In the genomic region with DNA sequence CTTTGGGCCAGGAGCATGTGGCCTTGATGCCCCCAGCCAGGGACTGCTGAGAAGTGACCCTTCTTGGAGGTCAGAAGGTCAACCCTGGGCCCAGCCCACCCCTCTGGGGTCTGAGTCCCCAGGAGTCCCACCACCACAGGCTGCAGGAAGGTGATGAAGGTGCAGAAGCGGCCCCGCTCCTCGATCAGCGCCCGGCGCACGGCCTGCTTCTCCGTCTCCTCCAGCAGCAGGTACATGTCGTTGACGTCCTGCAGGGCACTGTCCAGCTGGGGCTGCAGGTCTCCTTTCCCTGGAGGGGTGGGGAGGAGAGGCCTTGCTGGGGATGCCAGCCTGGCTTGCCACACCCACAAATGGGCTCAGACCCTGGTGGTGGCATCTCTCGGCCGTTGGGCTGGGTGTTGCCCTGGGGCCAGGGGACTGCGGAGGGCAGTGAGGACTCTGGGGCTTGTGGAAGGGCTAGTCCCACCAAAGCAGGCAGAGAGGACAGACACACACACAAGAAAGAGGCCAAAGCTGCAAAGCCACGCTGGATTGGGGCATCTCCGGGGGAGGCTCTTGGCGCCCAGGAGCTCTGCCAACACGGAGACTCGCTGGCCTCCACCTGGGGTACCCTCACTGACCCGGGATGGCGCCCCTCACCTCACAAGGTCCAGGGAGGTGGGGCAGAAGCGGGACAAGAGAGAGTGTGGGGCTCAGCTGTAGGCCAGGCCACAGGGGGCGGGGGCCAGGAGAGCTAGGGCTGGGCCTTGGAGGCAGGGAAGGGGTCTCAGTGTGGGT, we compare ENCODE assay signal across 1 cellular context.
A peak's percentile ranks its signal among the peaks of the same experiment; 100 is the strongest.
TF ChIP-seq lines count a peak whose summit lies in the region.

No MANE protein-coding gene starts in this region.

TF ChIP-seq in K562, 482 proteins besides CTCF, POLR2A, EP300 and RAD21:
- TF ChIP-seq, protein P1, sequence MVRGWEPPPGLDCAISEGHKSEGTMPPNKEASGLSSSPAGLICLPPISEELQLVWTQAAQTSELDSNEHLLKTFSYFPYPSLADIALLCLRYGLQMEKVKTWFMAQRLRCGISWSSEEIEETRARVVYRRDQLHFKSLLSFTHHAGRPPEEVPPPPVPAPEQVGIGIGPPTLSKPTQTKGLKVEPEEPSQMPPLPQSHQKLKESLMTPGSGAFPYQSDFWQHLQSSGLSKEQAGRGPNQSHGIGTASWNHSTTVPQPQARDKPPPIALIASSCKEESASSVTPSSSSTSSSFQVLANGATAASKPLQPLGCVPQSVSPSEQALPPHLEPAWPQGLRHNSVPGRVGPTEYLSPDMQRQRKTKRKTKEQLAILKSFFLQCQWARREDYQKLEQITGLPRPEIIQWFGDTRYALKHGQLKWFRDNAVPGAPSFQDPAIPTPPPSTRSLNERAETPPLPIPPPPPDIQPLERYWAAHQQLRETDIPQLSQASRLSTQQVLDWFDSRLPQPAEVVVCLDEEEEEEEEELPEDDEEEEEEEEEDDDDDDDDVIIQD (CRISPR knock-in tag; IDR thresholded peaks at IDR 0.05): no peak
- TF ChIP-seq MNT (conservative IDR thresholded peaks at IDR 0.05) (no peak), RBFOX2 (IDR thresholded peaks at IDR 0.05; ENCODE audit: low read depth, low read length) (peak; percentile 33; the same call in 1 of the 2 replicates), ATF2 (CRISPR knock-in tag; IDR thresholded peaks at IDR 0.05) (no peak), C11orf30 (IDR thresholded peaks at IDR 0.05; ENCODE audit: low read depth) (no peak)
